ENCODE assay signal across 16 cellular contexts in genomic region chr3:122826315-122826714, GRCh38.
"Had no signal": no experiment of that assay in that cellular context is flagged by ENCODE, and none has a peak within 500 bp of the region (broad histone marks: within the 10 kb centered on the region; RNA-seq: fewer than 3 reads in every experiment).

No MANE protein-coding gene starts in this region.

- DNase-seq: erythroblast; heart right ventricle; hypothalamus; islet precursor cell; left cardiac atrium; left ventricle myocardium superior; mucosa of descending colon; naive thymus-derived CD8-positive, alpha-beta T cell; small intestine; stimulated activated CD4-positive, alpha-beta T cell treated with anti-CD3 and anti-CD28 coated beads, Interleukin-12 subunit alpha, Interleukin-12 subunit beta, amount 100 ng/mL, for 4 hours; stimulated activated naive CD4-positive, alpha-beta T cell; thyroid gland; upper lobe of left lung had no signal

- H3K4me1 ChIP-seq: suprapubic skin, thyroid gland, upper lobe of left lung, vagina had no signal

- H3K27ac ChIP-seq: neutrophil, suprapubic skin, thyroid gland, vagina had no signal

- H3K9me3 ChIP-seq: heart right ventricle, mucosa of descending colon, neutrophil, suprapubic skin, thyroid gland, upper lobe of left lung, vagina had no signal

- H3K27me3 ChIP-seq: heart right ventricle, neutrophil, suprapubic skin, thyroid gland, upper lobe of left lung, vagina had no signal

- H3K4me3 ChIP-seq: heart right ventricle, mucosa of descending colon, suprapubic skin, thyroid gland, upper lobe of left lung, vagina had no signal

- ATAC-seq: mucosa of descending colon; naive thymus-derived CD8-positive, alpha-beta T cell had no signal

- H3K36me3 ChIP-seq: thyroid gland had no signal
